In the genomic region with DNA sequence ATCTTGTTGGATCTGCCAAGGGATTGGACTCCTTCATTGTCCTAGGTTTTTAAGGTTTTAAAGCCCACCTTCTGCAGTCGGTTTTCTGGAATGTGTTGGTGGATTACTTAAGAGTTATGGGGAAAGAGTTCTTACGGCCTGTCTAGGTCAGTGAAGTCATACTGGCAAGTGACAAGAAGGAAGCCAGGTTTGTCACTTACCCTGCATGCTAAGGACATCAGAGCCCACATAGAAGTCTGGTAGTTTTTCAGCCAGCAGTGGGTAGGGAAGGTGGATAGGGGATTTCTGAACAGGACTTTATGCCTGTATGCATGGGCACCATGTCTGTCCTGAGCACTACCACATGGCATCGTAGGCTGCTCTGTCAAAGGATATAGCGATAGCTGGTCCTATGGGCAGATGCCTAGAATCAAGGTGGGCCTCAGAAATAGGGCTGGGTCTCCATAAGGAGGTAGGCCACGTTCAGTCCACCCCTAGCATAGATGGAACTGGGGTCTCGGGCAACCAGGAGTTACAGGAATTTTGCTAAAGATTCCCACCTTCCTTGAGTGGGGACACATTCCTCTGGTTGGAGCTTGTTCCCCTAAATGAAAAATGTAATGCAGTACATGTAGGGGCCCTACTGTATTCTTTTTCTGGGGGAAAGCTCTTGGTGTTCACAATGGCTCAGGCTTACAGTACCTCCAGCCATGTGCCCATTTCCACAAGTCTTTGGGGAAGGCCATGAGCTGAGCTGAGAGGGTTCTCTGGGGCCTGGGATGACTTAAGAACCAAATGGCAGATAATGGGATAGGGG, we compare ENCODE assay signal across 1 cellular context.
TF ChIP-seq lines count a peak whose summit lies in the region.

No MANE protein-coding gene starts in this region.

TF ChIP-seq in HepG2, 621 proteins besides CTCF, POLR2A, EP300 and RAD21 (continued from another document and continues in another):
- TF ChIP-seq, protein P1, sequence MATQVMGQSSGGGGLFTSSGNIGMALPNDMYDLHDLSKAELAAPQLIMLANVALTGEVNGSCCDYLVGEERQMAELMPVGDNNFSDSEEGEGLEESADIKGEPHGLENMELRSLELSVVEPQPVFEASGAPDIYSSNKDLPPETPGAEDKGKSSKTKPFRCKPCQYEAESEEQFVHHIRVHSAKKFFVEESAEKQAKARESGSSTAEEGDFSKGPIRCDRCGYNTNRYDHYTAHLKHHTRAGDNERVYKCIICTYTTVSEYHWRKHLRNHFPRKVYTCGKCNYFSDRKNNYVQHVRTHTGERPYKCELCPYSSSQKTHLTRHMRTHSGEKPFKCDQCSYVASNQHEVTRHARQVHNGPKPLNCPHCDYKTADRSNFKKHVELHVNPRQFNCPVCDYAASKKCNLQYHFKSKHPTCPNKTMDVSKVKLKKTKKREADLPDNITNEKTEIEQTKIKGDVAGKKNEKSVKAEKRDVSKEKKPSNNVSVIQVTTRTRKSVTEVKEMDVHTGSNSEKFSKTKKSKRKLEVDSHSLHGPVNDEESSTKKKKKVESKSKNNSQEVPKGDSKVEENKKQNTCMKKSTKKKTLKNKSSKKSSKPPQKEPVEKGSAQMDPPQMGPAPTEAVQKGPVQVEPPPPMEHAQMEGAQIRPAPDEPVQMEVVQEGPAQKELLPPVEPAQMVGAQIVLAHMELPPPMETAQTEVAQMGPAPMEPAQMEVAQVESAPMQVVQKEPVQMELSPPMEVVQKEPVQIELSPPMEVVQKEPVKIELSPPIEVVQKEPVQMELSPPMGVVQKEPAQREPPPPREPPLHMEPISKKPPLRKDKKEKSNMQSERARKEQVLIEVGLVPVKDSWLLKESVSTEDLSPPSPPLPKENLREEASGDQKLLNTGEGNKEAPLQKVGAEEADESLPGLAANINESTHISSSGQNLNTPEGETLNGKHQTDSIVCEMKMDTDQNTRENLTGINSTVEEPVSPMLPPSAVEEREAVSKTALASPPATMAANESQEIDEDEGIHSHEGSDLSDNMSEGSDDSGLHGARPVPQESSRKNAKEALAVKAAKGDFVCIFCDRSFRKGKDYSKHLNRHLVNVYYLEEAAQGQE (IDR thresholded peaks at IDR 0.05; ENCODE audit: borderline replicate concordance in 1 of 2, low read depth in 1 of 2, low read length in 2 of 2): no peak
- TF ChIP-seq, protein P2, sequence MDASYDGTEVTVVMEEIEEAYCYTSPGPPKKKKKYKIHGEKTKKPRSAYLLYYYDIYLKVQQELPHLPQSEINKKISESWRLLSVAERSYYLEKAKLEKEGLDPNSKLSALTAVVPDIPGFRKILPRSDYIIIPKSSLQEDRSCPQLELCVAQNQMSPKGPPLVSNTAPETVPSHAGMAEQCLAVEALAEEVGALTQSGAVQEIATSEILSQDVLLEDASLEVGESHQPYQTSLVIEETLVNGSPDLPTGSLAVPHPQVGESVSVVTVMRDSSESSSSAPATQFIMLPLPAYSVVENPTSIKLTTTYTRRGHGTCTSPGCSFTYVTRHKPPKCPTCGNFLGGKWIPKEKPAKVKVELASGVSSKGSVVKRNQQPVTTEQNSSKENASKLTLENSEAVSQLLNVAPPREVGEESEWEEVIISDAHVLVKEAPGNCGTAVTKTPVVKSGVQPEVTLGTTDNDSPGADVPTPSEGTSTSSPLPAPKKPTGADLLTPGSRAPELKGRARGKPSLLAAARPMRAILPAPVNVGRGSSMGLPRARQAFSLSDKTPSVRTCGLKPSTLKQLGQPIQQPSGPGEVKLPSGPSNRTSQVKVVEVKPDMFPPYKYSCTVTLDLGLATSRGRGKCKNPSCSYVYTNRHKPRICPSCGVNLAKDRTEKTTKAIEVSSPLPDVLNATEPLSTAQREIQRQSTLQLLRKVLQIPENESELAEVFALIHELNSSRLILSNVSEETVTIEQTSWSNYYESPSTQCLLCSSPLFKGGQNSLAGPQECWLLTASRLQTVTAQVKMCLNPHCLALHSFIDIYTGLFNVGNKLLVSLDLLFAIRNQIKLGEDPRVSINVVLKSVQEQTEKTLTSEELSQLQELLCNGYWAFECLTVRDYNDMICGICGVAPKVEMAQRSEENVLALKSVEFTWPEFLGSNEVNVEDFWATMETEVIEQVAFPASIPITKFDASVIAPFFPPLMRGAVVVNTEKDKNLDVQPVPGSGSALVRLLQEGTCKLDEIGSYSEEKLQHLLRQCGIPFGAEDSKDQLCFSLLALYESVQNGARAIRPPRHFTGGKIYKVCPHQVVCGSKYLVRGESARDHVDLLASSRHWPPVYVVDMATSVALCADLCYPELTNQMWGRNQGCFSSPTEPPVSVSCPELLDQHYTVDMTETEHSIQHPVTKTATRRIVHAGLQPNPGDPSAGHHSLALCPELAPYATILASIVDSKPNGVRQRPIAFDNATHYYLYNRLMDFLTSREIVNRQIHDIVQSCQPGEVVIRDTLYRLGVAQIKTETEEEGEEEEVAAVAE (CRISPR knock-in tag; IDR thresholded peaks at IDR 0.05; ENCODE audit: borderline replicate concordance): 0 out of 2 replicates have a peak, but pooled peaks have one; percentile 8
- TF ChIP-seq, protein P3, sequence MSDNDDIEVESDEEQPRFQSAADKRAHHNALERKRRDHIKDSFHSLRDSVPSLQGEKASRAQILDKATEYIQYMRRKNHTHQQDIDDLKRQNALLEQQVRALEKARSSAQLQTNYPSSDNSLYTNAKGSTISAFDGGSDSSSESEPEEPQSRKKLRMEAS (IDR thresholded peaks at IDR 0.05): peak; percentile 47; the same call in 1 of the 2 replicates
- TF ChIP-seq ISX (CRISPR knock-in tag; conservative IDR thresholded peaks at IDR 0.05) (no peak), MIER2 (CRISPR knock-in tag; IDR thresholded peaks at IDR 0.05) (no peak), BRD4 (CRISPR knock-in tag; IDR thresholded peaks at IDR 0.05) (no peak), KLF12 (CRISPR knock-in tag; IDR thresholded peaks at IDR 0.05; ENCODE audit: borderline replicate concordance) (0 out of 2 replicates have a peak, but pooled peaks have one; percentile 8), ZFP62 (CRISPR knock-in tag; IDR thresholded peaks at IDR 0.05) (no peak), ZNF616 (CRISPR knock-in tag; IDR thresholded peaks at IDR 0.05; ENCODE audit: low read depth) (0 out of 2 replicates have a peak, but pooled peaks have one; percentile 22), NR2F6 (IDR thresholded peaks at IDR 0.05) (no peak), NR2F6 (CRISPR knock-in tag; IDR thresholded peaks at IDR 0.05) (no peak), ZNF224 (CRISPR knock-in tag; IDR thresholded peaks at IDR 0.05) (no peak), AHR (CRISPR knock-in tag; IDR thresholded peaks at IDR 0.05) (no peak), ZNF570 (CRISPR knock-in tag; IDR thresholded peaks at IDR 0.05; ENCODE audit: borderline replicate concordance) (no peak), ZNF766 (CRISPR knock-in tag; IDR thresholded peaks at IDR 0.05; ENCODE audit: borderline replicate concordance) (0 out of 2 replicates have a peak, but pooled peaks have one; percentile 19), MBD4 (IDR thresholded peaks at IDR 0.05; ENCODE audit: borderline replicate concordance, low read length) (0 out of 2 replicates have a peak, but pooled peaks have one; percentile 15), NFE2L1 (CRISPR knock-in tag; IDR thresholded peaks at IDR 0.05; ENCODE audit: borderline replicate concordance) (no peak), ZNF782 (CRISPR knock-in tag; IDR thresholded peaks at IDR 0.05; ENCODE audit: borderline replicate concordance) (no peak), ZNF30 (CRISPR knock-in tag; IDR thresholded peaks at IDR 0.05) (no peak), GATA4 (IDR thresholded peaks at IDR 0.05; ENCODE audit: borderline replicate concordance, low read depth) (no peak), MED1 (CRISPR knock-in tag; IDR thresholded peaks at IDR 0.05) (no peak), ZNF737 (CRISPR knock-in tag; IDR thresholded peaks at IDR 0.05; ENCODE audit: borderline replicate concordance) (no peak), ZFP36L1 (CRISPR knock-in tag; IDR thresholded peaks at IDR 0.05) (no peak), ZNF605 (CRISPR knock-in tag; IDR thresholded peaks at IDR 0.05) (no peak; the same call in 1 of the 2 replicates), SAP130 (CRISPR knock-in tag; IDR thresholded peaks at IDR 0.05; ENCODE audit: low read depth) (no peak), ZNF225 (CRISPR knock-in tag; IDR thresholded peaks at IDR 0.05) (no peak), DMAP1 (CRISPR knock-in tag; IDR thresholded peaks at IDR 0.05) (no peak), MYNN (CRISPR knock-in tag; IDR thresholded peaks at IDR 0.05; ENCODE audit: low read depth) (no peak), NR2F1 (CRISPR knock-in tag; IDR thresholded peaks at IDR 0.05) (no peak), SSRP1 (CRISPR knock-in tag; IDR thresholded peaks at IDR 0.05) (0 out of 2 replicates have a peak, but pooled peaks have one; percentile 61), ZNF772 (CRISPR knock-in tag; IDR thresholded peaks at IDR 0.05) (no peak), SP1 (IDR thresholded peaks at IDR 0.05) (no peak), SP1 (CRISPR knock-in tag; IDR thresholded peaks at IDR 0.05) (no peak), ZNF235 (CRISPR knock-in tag; IDR thresholded peaks at IDR 0.05; ENCODE audit: borderline replicate concordance) (no peak), RBFOX2 (IDR thresholded peaks at IDR 0.05; ENCODE audit: low read depth, low read length) (peak; percentile 46; the same call in 1 of the 2 replicates)
- TF ChIP-seq, protein P4, sequence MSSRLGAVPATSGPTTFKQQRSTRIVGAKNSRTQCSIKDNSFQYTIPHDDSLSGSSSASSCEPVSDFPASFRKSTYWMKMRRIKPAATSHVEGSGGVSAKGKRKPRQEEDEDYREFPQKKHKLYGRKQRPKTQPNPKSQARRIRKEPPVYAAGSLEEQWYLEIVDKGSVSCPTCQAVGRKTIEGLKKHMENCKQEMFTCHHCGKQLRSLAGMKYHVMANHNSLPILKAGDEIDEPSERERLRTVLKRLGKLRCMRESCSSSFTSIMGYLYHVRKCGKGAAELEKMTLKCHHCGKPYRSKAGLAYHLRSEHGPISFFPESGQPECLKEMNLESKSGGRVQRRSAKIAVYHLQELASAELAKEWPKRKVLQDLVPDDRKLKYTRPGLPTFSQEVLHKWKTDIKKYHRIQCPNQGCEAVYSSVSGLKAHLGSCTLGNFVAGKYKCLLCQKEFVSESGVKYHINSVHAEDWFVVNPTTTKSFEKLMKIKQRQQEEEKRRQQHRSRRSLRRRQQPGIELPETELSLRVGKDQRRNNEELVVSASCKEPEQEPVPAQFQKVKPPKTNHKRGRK (CRISPR knock-in tag; IDR thresholded peaks at IDR 0.05): no peak
- TF ChIP-seq, protein P5, sequence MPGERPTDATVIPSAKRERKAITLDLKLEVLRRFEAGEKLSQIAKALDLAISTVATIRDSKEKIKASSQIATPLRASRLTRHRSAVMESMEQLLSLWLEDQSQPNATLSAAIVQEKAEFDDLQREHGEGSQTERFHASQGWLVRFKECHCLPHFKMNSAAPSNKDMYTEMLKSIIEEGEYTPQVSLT (CRISPR knock-in tag; IDR thresholded peaks at IDR 0.05; ENCODE audit: borderline replicate concordance, low read depth): no peak
- TF ChIP-seq, protein P6, sequence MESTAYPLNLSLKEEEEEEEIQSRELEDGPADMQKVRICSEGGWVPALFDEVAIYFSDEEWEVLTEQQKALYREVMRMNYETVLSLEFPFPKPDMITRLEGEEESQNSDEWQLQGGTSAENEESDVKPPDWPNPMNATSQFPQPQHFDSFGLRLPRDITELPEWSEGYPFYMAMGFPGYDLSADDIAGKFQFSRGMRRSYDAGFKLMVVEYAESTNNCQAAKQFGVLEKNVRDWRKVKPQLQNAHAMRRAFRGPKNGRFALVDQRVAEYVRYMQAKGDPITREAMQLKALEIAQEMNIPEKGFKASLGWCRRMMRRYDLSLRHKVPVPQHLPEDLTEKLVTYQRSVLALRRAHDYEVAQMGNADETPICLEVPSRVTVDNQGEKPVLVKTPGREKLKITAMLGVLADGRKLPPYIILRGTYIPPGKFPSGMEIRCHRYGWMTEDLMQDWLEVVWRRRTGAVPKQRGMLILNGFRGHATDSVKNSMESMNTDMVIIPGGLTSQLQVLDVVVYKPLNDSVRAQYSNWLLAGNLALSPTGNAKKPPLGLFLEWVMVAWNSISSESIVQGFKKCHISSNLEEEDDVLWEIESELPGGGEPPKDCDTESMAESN (CRISPR knock-in tag; conservative IDR thresholded peaks at IDR 0.05): 0 out of 2 replicates have a peak, but pooled peaks have one; percentile 18
- TF ChIP-seq, protein P7, sequence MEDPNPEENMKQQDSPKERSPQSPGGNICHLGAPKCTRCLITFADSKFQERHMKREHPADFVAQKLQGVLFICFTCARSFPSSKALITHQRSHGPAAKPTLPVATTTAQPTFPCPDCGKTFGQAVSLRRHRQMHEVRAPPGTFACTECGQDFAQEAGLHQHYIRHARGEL (CRISPR knock-in tag; IDR thresholded peaks at IDR 0.05): 0 out of 2 replicates have a peak, but pooled peaks have one; percentile 24
- TF ChIP-seq, protein P8, sequence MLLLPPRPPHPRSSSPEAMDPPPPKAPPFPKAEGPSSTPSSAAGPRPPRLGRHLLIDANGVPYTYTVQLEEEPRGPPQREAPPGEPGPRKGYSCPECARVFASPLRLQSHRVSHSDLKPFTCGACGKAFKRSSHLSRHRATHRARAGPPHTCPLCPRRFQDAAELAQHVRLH (CRISPR knock-in tag; IDR thresholded peaks at IDR 0.05; ENCODE audit: borderline replicate concordance, low read depth): no peak
